8 cellular contexts compared by ENCODE assay signal in the genomic region with DNA sequence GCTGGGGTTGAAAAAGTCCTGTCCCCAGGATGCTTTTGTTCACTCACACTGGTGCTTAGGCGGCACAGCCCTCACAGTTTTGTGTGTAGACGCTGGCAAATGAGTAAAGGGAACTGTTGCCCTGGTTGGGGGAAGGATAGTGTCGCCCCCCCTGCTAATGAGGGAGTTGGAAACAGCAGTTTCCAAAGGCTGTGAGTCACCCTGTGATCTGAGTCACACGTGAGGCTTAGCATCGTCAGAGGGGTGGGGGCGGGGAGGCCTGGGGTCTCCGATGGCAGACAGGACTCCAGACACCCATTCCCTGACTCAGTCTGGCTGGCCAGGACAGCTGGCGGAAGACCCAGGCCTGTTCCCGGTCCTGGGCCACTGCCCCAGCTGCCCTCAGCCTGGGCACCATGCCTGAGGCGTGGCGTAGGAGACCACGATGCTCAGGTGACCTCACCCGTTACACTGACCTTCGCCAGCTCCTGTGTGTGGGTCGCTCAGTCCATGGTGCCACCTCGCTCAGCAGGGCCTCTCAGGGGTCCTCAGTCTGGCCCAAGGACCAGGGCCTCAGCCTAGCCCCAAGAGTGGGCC. TPM values are rescaled to one million over a fixed set of nuclear protein-coding genes. Genes with fewer than 3 reads are reported as not detected.
DNase-seq lines count a peak whose midpoint lies in the region.

No MANE protein-coding gene starts in this region.

- H3K9me3 ChIP-seq in subcutaneous abdominal adipose tissue (ENCODE audit: control insufficient read depth in 5 of 5, low read length in 5 of 5) (no peaks in the 10 kb centered on the region), HAP-1 (no peaks in the 10 kb centered on the region), Karpas-422 (ENCODE audit: low read length) (no peaks in the 10 kb centered on the region)

- H3K27me3 ChIP-seq in subcutaneous abdominal adipose tissue (ENCODE audit: control insufficient read depth in 5 of 5, insufficient read depth in 4 of 5, low read length in 5 of 5) (no peaks in the 10 kb centered on the region), HAP-1 (ENCODE audit: low read depth) (no peaks in the 10 kb centered on the region), Karpas-422 (ENCODE audit: low read length) (no peaks in the 10 kb centered on the region)

- DNase-seq in EH (ENCODE audit: low read depth) (peak; percentile 92), SW480 (ENCODE audit: low spot score) (peak; percentile 62), mesenteric fat pad (ENCODE audit: low spot score) (peak; percentile 92), D341Med (ENCODE audit: low spot score) (no peak), HAP-1 (ENCODE audit: low spot score in 2 of 2) (no peak), Karpas-422 (no peak)

- H3K79me2 ChIP-seq in Karpas-422 (ENCODE audit: low read length) = no peaks in the 10 kb centered on the region

- H2AFZ ChIP-seq in Karpas-422 (ENCODE audit: low read length) = no peak overlapping the region

- H3K4me1 ChIP-seq in subcutaneous abdominal adipose tissue (ENCODE audit: control insufficient read depth in 5 of 5, insufficient read depth in 5 of 5, low read length in 5 of 5) (peaks cover 18 to 65% (median 60%) of the 10 kb centered on the region in 5 donors), HAP-1 (peaks cover 8% of the 10 kb centered on the region), Karpas-422 (ENCODE audit: low read length) (peaks cover 25% of the 10 kb centered on the region)

- H3K27ac ChIP-seq in cingulate gyrus (ENCODE audit: low read depth, low read length) (peak overlapping the region; percentile 87), subcutaneous abdominal adipose tissue (ENCODE audit: low read depth, low read length) (peak overlapping the region; percentile 61), Karpas-422 (ENCODE audit: low read length) (no peak overlapping the region)

- H3K36me3 ChIP-seq in subcutaneous abdominal adipose tissue (ENCODE audit: control insufficient read depth in 5 of 5, insufficient read depth in 5 of 5, low read length in 5 of 5) (peaks cover 0 to 13% (median 12%) of the 10 kb centered on the region in 5 donors), HAP-1 (replicated peaks) (peaks cover 5% of the 10 kb centered on the region), Karpas-422 (ENCODE audit: insufficient read depth, low read length) (no peaks in the 10 kb centered on the region)

- in situ Hi-C loops in HAP-1 (cut with MboI; ENCODE audit: low sequenced_read_pairs) = no loop called here

- H3K4me3 ChIP-seq in subcutaneous abdominal adipose tissue (ENCODE audit: low read depth in 1 of 5, low read length in 5 of 5) (no peak overlapping the region), HAP-1 (no peak overlapping the region), Karpas-422 (ENCODE audit: low read length) (no peak overlapping the region)

- H4K20me1 ChIP-seq in Karpas-422 (ENCODE audit: insufficient read depth, low read depth, low read length) = peaks cover 9% of the 10 kb centered on the region; the same call in 1 of the 2 replicates

- H3K9ac ChIP-seq in subcutaneous abdominal adipose tissue (ENCODE audit: low read length in 5 of 5) = peak overlapping the region in 1 of 5 donors; percentile 22
- no peak overlapping the region for H3K9ac ChIP-seq in Karpas-422 (ENCODE audit: low read length)

- H3K4me2 ChIP-seq in Karpas-422 (ENCODE audit: low read depth, low read length, poor library complexity, severe bottlenecking) = no peak overlapping the region

- H3K9me2 ChIP-seq in Karpas-422 (replicated peaks; ENCODE audit: insufficient read depth, low read length) = no peaks in the 10 kb centered on the region

RNA-seq across cellular contexts. Expression of a gene that starts 2.9 kb away (rescaled TPM):
- total RNA-seq in mesenteric fat pad = 8.0 TPM
- 2.7 and 6.8 TPM in 2 replicates for total RNA-seq in Karpas-422 (2014; rRNA removed; shearing (Covaris generic); ENCODE audit: low replicate concordance)

RNA-seq across cellular contexts. Expression of a gene that starts 34.4 kb away (rescaled TPM):
- 0.39 TPM for total RNA-seq in mesenteric fat pad
- not detected in 2 replicates for total RNA-seq in Karpas-422 (2014; rRNA removed; shearing (Covaris generic); ENCODE audit: low replicate concordance)

Comparison
In these comparisons a context has a peak if more than half of its experiments do, and no peak if none do; other contexts are left out.
1. DNase-seq: peak in EH (single experiment), SW480 (single experiment) and mesenteric fat pad (single experiment); none in D341Med (single experiment), HAP-1 (0 of 2) and Karpas-422 (single experiment).